20 cellular contexts compared by ENCODE assay signal in genomic region chr9:132367613-132368305, GRCh38. TPM values are rescaled to one million over a fixed set of nuclear protein-coding genes. Genes with fewer than 3 reads are reported as not detected.
"Had no signal": no experiment of that assay in that cellular context is flagged by ENCODE, and none has a peak within 500 bp of the region (broad histone marks: within the 10 kb centered on the region; RNA-seq: fewer than 3 reads in every experiment).

No MANE protein-coding gene starts in this region.

- H3K4me3 ChIP-seq: adrenal gland, body of pancreas, left lung, neural progenitor cell, pancreas, thyroid gland, vagina had no signal

- ATAC-seq: activated T-helper 17 cell treated with anti-CD3 and anti-CD28 coated beads, Interleukin-2, amount 50 U/mL, for 72 hours; body of pancreas; left lung; pancreas; stimulated activated effector memory CD8-positive, alpha-beta T cell treated with anti-CD3 and anti-CD28 coated beads, Interleukin-12 subunit alpha, Interleukin-12 subunit beta, amount 100 ng/mL, for 72 hours; T-cell had no signal

- DNase-seq: activated B cell treated with CpG ODN at 0.5 μM for 24 hours; activated CD4-positive, alpha-beta T cell treated with anti-CD3 and anti-CD28 coated beads, Interleukin-2, amount 10 ng/mL, durations not matched to agents 24 days and 14 days; activated naive CD4-positive, alpha-beta T cell treated with anti-CD3 and anti-CD28 coated beads, Interleukin-2, amount 10 ng/mL, durations not matched to agents 7 days and 5 days; activated T-cell treated with anti-CD3 and anti-CD28 coated beads for 4 hours; adrenal gland; body of pancreas; effector memory CD4-positive, alpha-beta T cell; glutamatergic neuron; left lung; mesenchymal stem cell; pancreas; T-cell; T1000; thyroid gland had no signal

- FAIRE-seq: islet of Langerhans, pancreas had no signal

- H3K36me3 ChIP-seq: adrenal gland, left lung, neural progenitor cell, pancreas, thyroid gland, vagina had no signal

- H3K4me1 ChIP-seq: adrenal gland, body of pancreas, neural progenitor cell, pancreas, thyroid gland, vagina had no signal

- H3K9me3 ChIP-seq: adrenal gland, body of pancreas, left lung, pancreas, thyroid gland, vagina had no signal

- H3K27me3 ChIP-seq: adrenal gland, body of pancreas, left lung, neural progenitor cell, pancreas, thyroid gland, vagina had no signal

- H3K27ac ChIP-seq: body of pancreas, left lung, neural progenitor cell, pancreas, thyroid gland, vagina had no signal

RNA-seq across cellular contexts. Expression of gene CFAP77, which starts 42.3 kb away (rescaled TPM):
- total RNA-seq: activated B cell treated with CpG ODN at 0.5 μM for 24 hours; activated CD4-positive, alpha-beta T cell treated with anti-CD3 and anti-CD28 coated beads, Interleukin-2, amount 10 ng/mL, durations not matched to agents 24 days and 14 days; activated CD8-positive, alpha-beta memory T cell treated with anti-CD3 and anti-CD28 coated beads for 36 hours; activated T-helper 17 cell treated with anti-CD3 and anti-CD28 coated beads, Interleukin-2, amount 50 U/mL, for 72 hours; adrenal gland; body of pancreas; pancreas; T-cell; vagina had no signal
